10 cellular contexts compared by ENCODE assay signal in the genomic region with DNA sequence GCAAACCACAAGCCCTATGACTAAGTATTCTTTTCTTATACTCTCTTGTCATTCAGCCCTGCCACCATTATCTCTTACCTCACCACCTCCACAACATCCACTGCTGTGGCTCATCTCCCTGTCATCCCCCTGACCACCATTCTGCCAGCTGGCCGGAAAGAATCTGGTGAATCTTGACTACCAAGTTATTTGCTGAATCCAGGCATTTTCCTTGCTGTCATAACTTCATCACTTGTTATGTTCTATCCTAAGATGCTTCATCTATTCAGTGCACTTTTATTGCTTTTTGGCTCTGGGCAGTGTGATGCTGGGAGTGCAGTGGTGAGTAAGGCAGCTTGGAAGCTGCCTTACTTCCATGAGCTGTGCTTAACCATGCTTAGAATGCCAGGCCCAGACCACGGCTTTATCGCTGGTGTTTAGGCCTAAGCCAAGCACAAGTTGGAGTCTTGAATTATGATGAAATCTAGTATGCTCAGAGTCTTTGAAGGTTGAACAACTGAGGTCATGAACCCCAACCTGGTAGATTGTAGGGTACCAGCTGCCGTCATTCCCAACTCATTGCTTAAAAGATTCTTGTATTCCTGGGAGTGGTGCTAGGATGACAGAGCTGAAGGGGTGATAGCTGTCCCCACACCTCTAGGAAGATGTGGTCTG. TPM values are rescaled to one million over a fixed set of nuclear protein-coding genes. Genes with fewer than 3 reads are reported as not detected.
DNase-seq lines count a peak whose midpoint lies in the region; FAIRE-seq and TF ChIP-seq lines count a peak whose summit lies in the region.
"Had no signal": no experiment of that assay in that cellular context is flagged by ENCODE, and none has a peak within 500 bp of the region (broad histone marks: within the 10 kb centered on the region; RNA-seq: fewer than 3 reads in every experiment).

No MANE protein-coding gene starts in this region.

- H3K4me1 Mint-ChIP-seq in astrocyte (ENCODE audit: low read depth, unreplicated experiment), result peaks cover 39% of the 10 kb centered on the region

- H3K4me3 Mint-ChIP-seq in astrocyte (ENCODE audit: unreplicated experiment), result peak overlapping the region; percentile 37
- H3K4me3 Mint-ChIP-seq: central memory CD8-positive, alpha-beta T cell had no signal

- H3K9ac ChIP-seq in astrocyte (ENCODE audit: low read length), result peak overlapping the region; percentile 69

- no peaks in the 10 kb centered on the region for H4K20me1 ChIP-seq in astrocyte (ENCODE audit: insufficient read depth, low read length)

- peaks cover 3% of the 10 kb centered on the region for H3K36me3 ChIP-seq in astrocyte (ENCODE audit: insufficient read depth, low read length)

- CTCF ChIA-PET in AG04450 (lab: Charles Lee), result interaction anchor here (0.7 kb wide), 1 partner anchor 57 kb away, joined by 3 read pairs; no protein-coding TSS in a partner anchor

- no peak for TF ChIP-seq POLR2A in H54 (IDR thresholded peaks at IDR 0.05; ENCODE audit: low read depth, low read length)

- FAIRE-seq in H54 (lab: Jason Lieb, UNC) (peak; percentile 45), astrocyte (lab: Jason Lieb, UNC) (peak; percentile 97), GM19239 (lab: Jason Lieb, UNC) (no peak)

- H3K4me3 ChIP-seq in AG04450 (ENCODE audit: low read depth, low read length) (no peak overlapping the region), astrocyte (ENCODE audit: insufficient read depth, low read depth, low read length) (no peak overlapping the region)

- H3K9me3 Mint-ChIP-seq in astrocyte (ENCODE audit: unreplicated experiment), result peaks cover 3% of the 10 kb centered on the region
- H3K9me3 Mint-ChIP-seq: central memory CD8-positive, alpha-beta T cell had no signal

- H3K27ac Mint-ChIP-seq in astrocyte (ENCODE audit: unreplicated experiment), result peak overlapping the region; percentile 95

- H3K27me3 ChIP-seq in AG04450 (ENCODE audit: control insufficient read depth, insufficient read depth, low read length), result no peaks in the 10 kb centered on the region
- H3K27me3 ChIP-seq in astrocyte (ENCODE audit: insufficient read depth, low read length), result no peaks in the 10 kb centered on the region

- H3K27ac ChIP-seq in AG04450 (ENCODE audit: low read depth, low read length) (peak overlapping the region; percentile 78), astrocyte (ENCODE audit: low read depth, low read length) (peak overlapping the region; percentile 94)

- TF ChIP-seq CTCF in AG04450 (IDR thresholded peaks at IDR 0.05; ENCODE audit: low read depth, low read length) (no peak), astrocyte (IDR thresholded peaks at IDR 0.05; ENCODE audit: insufficient read depth, low read depth, low read length) (no peak)

- H3K4me1 ChIP-seq in astrocyte (ENCODE audit: insufficient read depth, low read length), result peaks cover 25% of the 10 kb centered on the region

- DNase-seq in AG04450 (ENCODE audit: low read depth, low spot score), result peak; percentile 85
- DNase-seq in H54 (ENCODE audit: insufficient read length, low spot score), result peak; percentile 40
- DNase-seq in astrocyte (ENCODE audit: low read depth), result peak; percentile 97
- peak; percentile 57 for DNase-seq in islet precursor cell
- no peak for DNase-seq in GM19239 (ENCODE audit: insufficient read length, low spot score)
- no peak for DNase-seq in activated T-cell treated with anti-CD3 and anti-CD28 coated beads, Interleukin-2, amount 50 U/mL, for 1 hour
- DNase-seq in stimulated activated CD4-positive, alpha-beta T cell treated with anti-CD3 and anti-CD28 coated beads, Interleukin-15, amount 100 ng/mL, for 24 hours, result no peak
- DNase-seq in NCI-H2029 treated with DMSO at 0.1 percent for 48 hours (lab: John Stamatoyannopoulos, UW), result no peak
- DNase-seq: substantia nigra had no signal

- peaks cover 3% of the 10 kb centered on the region for H3K79me2 ChIP-seq in astrocyte (ENCODE audit: insufficient read depth, low read length)

- no peak overlapping the region for H2AFZ ChIP-seq in astrocyte (ENCODE audit: low read depth, low read length)

- POLR2A ChIA-PET in AG04450 (lab: Yijun Ruan, JAX), result interaction anchor here (0.5 to 1.0 kb wide), 3 partner anchors 22 to 98 kb away, joined by 3 to 7 read pairs (median 5); a partner anchor contains a TSS

- H3K9me3 ChIP-seq in AG04450 (ENCODE audit: control insufficient read depth, insufficient read depth, low read length), result no peaks in the 10 kb centered on the region; the same call in 1 of the 2 replicates
- no peaks in the 10 kb centered on the region for H3K9me3 ChIP-seq in astrocyte (ENCODE audit: insufficient read depth, low read depth, low read length)

- H3K36me3 Mint-ChIP-seq in astrocyte (ENCODE audit: low read depth, unreplicated experiment), result peaks cover 15% of the 10 kb centered on the region

- H3K27me3 Mint-ChIP-seq in astrocyte (ENCODE audit: low read depth, unreplicated experiment), result no peaks in the 10 kb centered on the region
- H3K27me3 Mint-ChIP-seq: central memory CD8-positive, alpha-beta T cell had no signal

- H3K4me2 ChIP-seq in astrocyte (ENCODE audit: low read length), result peak overlapping the region; percentile 54

RNA-seq across cellular contexts. Expression of a gene that starts 27.0 kb away (rescaled TPM):
- polyA plus RNA-seq in AG04450 (2011; rRNA removed), result 13.6 and 17.9 TPM in 2 replicates
- polyA minus RNA-seq in AG04450 (2011; rRNA and poly(A)+ RNA removed), result 14.3 and 14.5 TPM in 2 replicates
- total RNA-seq in astrocyte, result 14.7 and 18.2 TPM in 2 replicates

Comparison
In these comparisons a context has a peak if more than half of its experiments do, and no peak if none do; other contexts are left out.
1. DNase-seq: peak in AG04450 (single experiment), H54 (single experiment), astrocyte (single experiment) and islet precursor cell (single experiment); none in GM19239 (single experiment), activated T-cell treated with anti-CD3 and anti-CD28 coated beads, Interleukin-2, amount 50 U/mL, for 1 hour (single experiment), stimulated activated CD4-positive, alpha-beta T cell treated with anti-CD3 and anti-CD28 coated beads, Interleukin-15, amount 100 ng/mL, for 24 hours (single experiment) and NCI-H2029 treated with DMSO at 0.1 percent for 48 hours (single experiment).